In the genomic region with DNA sequence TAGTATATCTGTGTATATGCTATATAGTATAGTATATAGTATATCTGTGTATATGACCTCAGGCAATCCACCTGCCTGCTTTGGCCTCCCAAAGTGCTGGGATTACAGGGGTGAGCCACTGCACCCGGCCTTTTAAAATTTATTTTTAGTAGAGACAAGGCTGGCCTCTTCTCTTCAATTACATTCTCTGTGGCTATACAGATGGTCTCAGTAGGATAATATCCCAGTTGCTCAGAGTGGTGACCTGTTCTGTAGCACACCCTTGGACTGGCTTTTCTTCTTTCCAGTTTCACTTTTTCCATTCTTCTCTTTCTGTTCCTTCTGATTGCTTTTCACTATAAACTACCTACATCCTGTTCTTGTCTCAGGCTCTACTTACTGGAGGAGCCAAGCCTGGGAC, we compare ENCODE assay signal across 14 cellular contexts. TPM values are rescaled to one million over a fixed set of nuclear protein-coding genes. Genes with fewer than 3 reads are reported as not detected.
DNase-seq lines count a peak whose midpoint lies in the region; ATAC-seq and TF ChIP-seq lines count a peak whose summit lies in the region.
"Had no signal": no experiment of that assay in that cellular context is flagged by ENCODE, and none has a peak within 500 bp of the region (broad histone marks: within the 10 kb centered on the region; RNA-seq: fewer than 3 reads in every experiment).

No MANE protein-coding gene starts in this region.

- H3K9ac ChIP-seq in BLaER1 (no peak overlapping the region), skeletal muscle tissue (ENCODE audit: low read depth in 1 of 3, low read length in 3 of 3) (no peak overlapping the region)
- H3K9ac ChIP-seq: parathyroid adenoma had no signal

- BruUV-seq in PC-9 (replicated peaks; lab: Mats Ljungman, UMichigan): no TSS peak

- H3K4me1 ChIP-seq in BLaER1 (peaks cover 25% of the 10 kb centered on the region), PC-9 (replicated peaks; ENCODE audit: insufficient read depth) (peaks cover 7% of the 10 kb centered on the region), skeletal muscle tissue (ENCODE audit: control insufficient read depth in 3 of 3, insufficient read depth in 3 of 3, low read length in 3 of 3) (peaks cover 12 to 17% (median 16%) of the 10 kb centered on the region in 3 donors)

- no peak overlapping the region for H3K27ac Mint-ChIP-seq in glutamatergic neuron (ENCODE audit: unreplicated experiment)
- no peak overlapping the region for H3K27ac Mint-ChIP-seq in natural killer cell
- H3K27ac Mint-ChIP-seq: activated naive CD4-positive, alpha-beta T cell treated with anti-CD3 and anti-CD28 coated beads, Interleukin-2, amount 10 ng/mL, durations not matched to agents 7 days and 5 days; effector memory CD8-positive, alpha-beta T cell had no signal

- POLR2A ChIA-PET in PC-9 (lab: Charles Lee; ENCODE audit: unreplicated experiment): no interaction called here
- POLR2A ChIA-PET in HEK293T (lab: Yijun Ruan, JAX): interaction anchor here (0.9 to 2.2 kb wide), 6 partner anchors 27 to 73 kb away, joined by 3 to 28 read pairs (median 4); partner anchors contain the start of genes CBLN3 and KHNYN

- peaks cover 6% of the 10 kb centered on the region for H3K27me3 Mint-ChIP-seq in glutamatergic neuron (ENCODE audit: unreplicated experiment)
- H3K27me3 Mint-ChIP-seq in natural killer cell (ENCODE audit: low read depth in 2 of 2): peaks cover 46 to 47% of the 10 kb centered on the region in 2 donors

- peaks cover 7% of the 10 kb centered on the region for H3K9me3 Mint-ChIP-seq in glutamatergic neuron (ENCODE audit: unreplicated experiment)
- no peaks in the 10 kb centered on the region for H3K9me3 Mint-ChIP-seq in natural killer cell
- H3K9me3 Mint-ChIP-seq: activated naive CD4-positive, alpha-beta T cell treated with anti-CD3 and anti-CD28 coated beads, Interleukin-2, amount 10 ng/mL, durations not matched to agents 7 days and 5 days; effector memory CD8-positive, alpha-beta T cell had no signal

- no peaks in the 10 kb centered on the region for H3K9me3 ChIP-seq in BLaER1
- no peaks in the 10 kb centered on the region for H3K9me3 ChIP-seq in PC-9 (ENCODE audit: insufficient read depth, low read depth)
- H3K9me3 ChIP-seq in skeletal muscle tissue (ENCODE audit: control insufficient read depth in 3 of 3, low read length in 3 of 3): no peaks in the 10 kb centered on the region

- H3K27ac ChIP-seq in BLaER1 (no peak overlapping the region), PC-9 (no peak overlapping the region), skeletal muscle tissue (ENCODE audit: low read depth, low read length) (peak overlapping the region; percentile 88)

- intact Hi-C loops in PC-9 (cut with micrococcal nuclease; ENCODE audit: unreplicated experiment): loop anchor here (1.0 kb wide), 2 partner anchors 47 to 66 kb away; no protein-coding TSS in a partner anchor
- intact Hi-C loops in natural killer cell (cut with micrococcal nuclease): loop anchor here (1.0 to 5.0 kb wide), 3 partner anchors 33 to 71 kb away; no protein-coding TSS in a partner anchor

- H3K27me3 ChIP-seq in BLaER1: no peaks in the 10 kb centered on the region
- no peaks in the 10 kb centered on the region for H3K27me3 ChIP-seq in PC-9 (ENCODE audit: insufficient read depth, low read depth)
- H3K27me3 ChIP-seq in skeletal muscle tissue (ENCODE audit: control insufficient read depth in 3 of 3, insufficient read depth in 3 of 3, low read length in 3 of 3): peaks cover 16 to 31% (median 27%) of the 10 kb centered on the region in 3 donors

- H2AFZ ChIP-seq in PC-9: no peak overlapping the region

- no peaks in the 10 kb centered on the region for H3K79me2 ChIP-seq in PC-9 (ENCODE audit: low read depth)
- H3K79me2 ChIP-seq: parathyroid adenoma had no signal

- CTCF ChIA-PET in PC-9 (lab: Charles Lee): interaction anchor here (1.0 kb wide), 1 partner anchor 67 kb away, joined by 4 read pairs; no protein-coding TSS in a partner anchor
- CTCF ChIA-PET in HEK293T (lab: Yijun Ruan, JAX): interaction anchor here (0.7 to 2.3 kb wide), 13 partner anchors 7 to 117 kb away, joined by 3 to 68 read pairs (median 7); partner anchors contain the start of genes CBLN3 and KHNYN

- peaks cover 10% of the 10 kb centered on the region; the same call in 1 of the 2 replicates for H3F3A ChIP-seq in PC-9 (ENCODE audit: insufficient read depth, low read depth)

- no peak for ATAC-seq in GM21367 (IDR thresholded peaks at IDR 0.05; ENCODE audit: unreplicated experiment)
- ATAC-seq in natural killer cell: no peak

- H4K20me1 ChIP-seq in BLaER1 (peaks cover 1% of the 10 kb centered on the region; the same call in 1 of the 2 replicates), PC-9 (ENCODE audit: insufficient read depth) (no peaks in the 10 kb centered on the region)

- DNase-seq in PC-9: no peak
- DNase-seq in glutamatergic neuron: no peak
- DNase-seq in HEK293T (ENCODE audit: extremely low spot score): no peak
- DNase-seq in natural killer cell: no peak
- DNase-seq in activated CD4-positive, CD25-positive, alpha-beta regulatory T cell treated with anti-CD3 and anti-CD28 coated beads, Interleukin-2, amount 50 U/mL, for 72 hours: no peak
- DNase-seq: foreskin melanocyte, NCI-H748 treated with DMSO at 0.1 percent for 48 hours had no signal

- H3K9me2 ChIP-seq in PC-9 (ENCODE audit: insufficient read depth): no peaks in the 10 kb centered on the region

- peak overlapping the region; percentile 99 for H3K4me2 ChIP-seq in BLaER1
- H3K4me2 ChIP-seq in PC-9: peak overlapping the region; percentile 97

- no peaks in the 10 kb centered on the region for H3K36me3 Mint-ChIP-seq in glutamatergic neuron (ENCODE audit: unreplicated experiment)
- H3K36me3 Mint-ChIP-seq in natural killer cell: no peaks in the 10 kb centered on the region

- H3K4me1 Mint-ChIP-seq in glutamatergic neuron (ENCODE audit: low read depth, unreplicated experiment) (peaks cover 3% of the 10 kb centered on the region), natural killer cell (peaks cover 19 to 34% of the 10 kb centered on the region in 2 donors)

- H3K4me3 ChIP-seq in BLaER1: no peak overlapping the region
- H3K4me3 ChIP-seq in PC-9: no peak overlapping the region
- no peak overlapping the region for H3K4me3 ChIP-seq in skeletal muscle tissue (ENCODE audit: low read length in 3 of 3)

- TF ChIP-seq CTCF in PC-9 (conservative IDR thresholded peaks at IDR 0.05) (no peak), glutamatergic neuron (IDR thresholded peaks at IDR 0.05; ENCODE audit: partially characterized antibody, unreplicated experiment) (no peak), natural killer cell (IDR thresholded peaks at IDR 0.05) (no peak)

- H3K4me3 Mint-ChIP-seq in glutamatergic neuron (ENCODE audit: unreplicated experiment) (peak overlapping the region; percentile 85), natural killer cell (no peak overlapping the region)
- H3K4me3 Mint-ChIP-seq: activated naive CD4-positive, alpha-beta T cell treated with anti-CD3 and anti-CD28 coated beads, Interleukin-2, amount 10 ng/mL, durations not matched to agents 7 days and 5 days had no signal

- peaks cover 1% of the 10 kb centered on the region for H3K36me3 ChIP-seq in BLaER1
- H3K36me3 ChIP-seq in PC-9 (ENCODE audit: low read depth): no peaks in the 10 kb centered on the region
- H3K36me3 ChIP-seq in skeletal muscle tissue (ENCODE audit: control insufficient read depth in 3 of 3, insufficient read depth in 3 of 3, low read length in 3 of 3): no peaks in the 10 kb centered on the region

TF ChIP-seq in HEK293T, 16 proteins besides CTCF, POLR2A, EP300 and RAD21:
- no peak for TF ChIP-seq HDGF (IDR thresholded peaks at IDR 0.05; ENCODE audit: borderline replicate concordance)
- no peak for TF ChIP-seq ZNF384 (IDR thresholded peaks at IDR 0.05)
- no peak for TF ChIP-seq FOXA1 (IDR thresholded peaks at IDR 0.05)
- no peak for TF ChIP-seq FOXM1 (IDR thresholded peaks at IDR 0.05; ENCODE audit: borderline replicate concordance)
- no peak for TF ChIP-seq SUZ12 (IDR thresholded peaks at IDR 0.05)
- TF ChIP-seq SP1 (IDR thresholded peaks at IDR 0.05): no peak
- no peak for TF ChIP-seq L3MBTL2 (conservative IDR thresholded peaks at IDR 0.05)
- TF ChIP-seq ARNT (IDR thresholded peaks at IDR 0.05): no peak
- TF ChIP-seq, protein P1, sequence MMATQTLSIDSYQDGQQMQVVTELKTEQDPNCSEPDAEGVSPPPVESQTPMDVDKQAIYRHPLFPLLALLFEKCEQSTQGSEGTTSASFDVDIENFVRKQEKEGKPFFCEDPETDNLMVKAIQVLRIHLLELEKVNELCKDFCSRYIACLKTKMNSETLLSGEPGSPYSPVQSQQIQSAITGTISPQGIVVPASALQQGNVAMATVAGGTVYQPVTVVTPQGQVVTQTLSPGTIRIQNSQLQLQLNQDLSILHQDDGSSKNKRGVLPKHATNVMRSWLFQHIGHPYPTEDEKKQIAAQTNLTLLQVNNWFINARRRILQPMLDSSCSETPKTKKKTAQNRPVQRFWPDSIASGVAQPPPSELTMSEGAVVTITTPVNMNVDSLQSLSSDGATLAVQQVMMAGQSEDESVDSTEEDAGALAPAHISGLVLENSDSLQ (IDR thresholded peaks at IDR 0.05): no peak
TF ChIP-seq in HEK293T: peak in this region for 0.

RNA-seq across cellular contexts. Expression of gene NFATC4, which starts 3.1 kb away (rescaled TPM):
- 48.3 and 76.3 TPM in 2 replicates for total RNA-seq in PC-9 (2021)
- total RNA-seq in glutamatergic neuron (ENCODE audit: unreplicated experiment): 11.4 TPM
- total RNA-seq in skeletal muscle tissue: 21.4 TPM
- not detected for total RNA-seq in natural killer cell
- total RNA-seq: T-helper 17 cell had no signal

RNA-seq across cellular contexts. Expression of gene RIPK3, which starts 25.1 kb away (rescaled TPM):
- total RNA-seq in PC-9 (2021) (4.0 and 6.4 TPM in 2 replicates), glutamatergic neuron (ENCODE audit: unreplicated experiment) (not detected), skeletal muscle tissue (1.6 TPM), natural killer cell (10 to 100 TPM; 36.1 to 58.2 (median 45.5) TPM)

RNA-seq across cellular contexts. Expression of gene ADCY4, which starts 30.0 kb away (rescaled TPM):
- 1.8 and 2.0 TPM in 2 replicates for total RNA-seq in PC-9 (2021)
- not detected for total RNA-seq in glutamatergic neuron (ENCODE audit: unreplicated experiment)
- total RNA-seq in skeletal muscle tissue: 9.9 TPM
- 10 to 100 TPM in 2 of 3 donors, 1 to 10 TPM in 1; 9.8 to 17.6 (median 11.3) TPM for total RNA-seq in natural killer cell

RNA-seq across cellular contexts. Expression of gene NYNRIN, which starts 34.0 kb away (rescaled TPM):
- total RNA-seq in PC-9 (2021) (15.1 and 17.7 TPM in 2 replicates), glutamatergic neuron (ENCODE audit: unreplicated experiment) (33.5 TPM), skeletal muscle tissue (19.3 TPM), natural killer cell (under 1 TPM; 0.23 to 0.53 (median 0.42) TPM)

RNA-seq across cellular contexts. Expression of gene LTB4R, which starts 53.5 kb away (rescaled TPM):
- total RNA-seq in PC-9 (2021) (10.3 and 16.4 TPM in 2 replicates), glutamatergic neuron (ENCODE audit: unreplicated experiment) (7.1 TPM), skeletal muscle tissue (2.1 TPM), natural killer cell (10 to 100 TPM; 33.5 to 55.7 (median 49.7) TPM)

Comparison
In these comparisons a context has a peak if more than half of its experiments do, and no peak if none do; other contexts are left out.
1. RNA of gene NFATC4, which starts 3.1 kb away (total RNA-seq): 48.3 to 76.3 TPM in PC-9, 21.4 TPM in skeletal muscle tissue (single experiment) and 11.4 TPM in glutamatergic neuron (single experiment); not detected in natural killer cell; every median in the first group is over 10 times any median in the second.